In the genomic region with DNA sequence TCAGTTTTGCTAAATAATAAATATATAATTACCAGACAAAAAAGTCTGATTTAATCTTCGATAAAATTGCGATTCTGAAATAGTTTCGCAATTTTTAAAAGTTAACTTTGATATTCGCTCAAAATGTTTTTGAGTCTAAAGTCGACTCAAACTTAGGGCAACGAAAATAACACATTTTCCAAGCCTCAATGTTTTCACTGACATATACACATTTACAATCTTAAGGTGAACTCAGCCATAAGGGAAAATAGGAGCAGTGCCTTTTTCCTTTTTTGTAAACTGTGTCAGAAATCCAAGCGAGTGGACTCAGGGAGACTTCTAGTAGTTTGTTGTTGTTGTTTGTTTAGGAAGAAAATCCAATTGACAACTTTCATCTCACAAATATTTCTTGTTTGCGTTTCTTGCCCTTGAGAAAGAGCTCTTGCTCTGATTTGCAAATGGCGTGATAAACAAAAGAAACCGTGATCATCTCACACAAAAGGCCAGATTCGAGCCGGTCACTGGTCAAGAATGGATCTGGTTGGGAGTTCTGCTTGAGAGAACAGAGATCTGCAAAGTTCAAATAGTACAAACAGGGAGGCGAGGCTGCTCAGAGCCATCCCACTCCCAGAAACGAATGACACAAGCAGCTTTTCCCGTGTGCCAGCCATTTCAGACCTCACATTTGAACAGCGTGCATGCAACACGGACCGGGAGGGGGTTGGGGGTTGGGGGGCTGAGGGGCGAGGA, we compare ENCODE assay signal across 11 cellular contexts. TPM values are rescaled to one million over a fixed set of nuclear protein-coding genes. Genes with fewer than 3 reads are reported as not detected.
DNase-seq lines count a peak whose midpoint lies in the region; TF ChIP-seq lines count a peak whose summit lies in the region.
"Had no signal": no experiment of that assay in that cellular context is flagged by ENCODE, and none has a peak within 500 bp of the region (broad histone marks: within the 10 kb centered on the region; RNA-seq: fewer than 3 reads in every experiment).

No MANE protein-coding gene starts in this region.

- no peak overlapping the region for H2BK12ac ChIP-seq in neuronal stem cell (ENCODE audit: low read length)

- peaks cover 0 to 6% of the 10 kb centered on the region in 2 donors for H3K9me3 ChIP-seq in neuronal stem cell (replicated peaks in 1 of 2; ENCODE audit: control insufficient read depth in 2 of 2, insufficient read depth in 1 of 2, low read depth in 1 of 2, low read length in 2 of 2)

- no CpG with 5 or more reads among the region's 19 CpGs for WGBS in neuronal stem cell (ENCODE audit: extremely low coverage in 2 of 2, insufficient read length in 2 of 2, insufficient replicate concordance in 1 of 2), 2 donors

- H3K27ac ChIP-seq in dorsolateral prefrontal cortex (peak overlapping the region in 53 of 59 donors; percentile 2 to 93 (median 70)), neuronal stem cell (replicated peaks; ENCODE audit: low read length) (peak overlapping the region; percentile 76)

- H3K4ac ChIP-seq in neuronal stem cell (ENCODE audit: low read length) = no peak overlapping the region

- H3K4me2 ChIP-seq in neuronal stem cell (ENCODE audit: insufficient read depth, low read length, poor library complexity, severe bottlenecking) = no peak overlapping the region

- peak overlapping the region; percentile 20 to 72 (median 56) for H3K4me3 ChIP-seq in dorsolateral prefrontal cortex
- H3K4me3 ChIP-seq in neuronal stem cell (ENCODE audit: low read length in 2 of 2) = peak overlapping the region; percentile 79 to 99

- H2BK15ac ChIP-seq in neuronal stem cell (ENCODE audit: low read length) = no peak overlapping the region

- no peak overlapping the region for H3K23ac ChIP-seq in neuronal stem cell (ENCODE audit: low read depth, low read length, poor library complexity)

- H4K8ac ChIP-seq in neuronal stem cell (ENCODE audit: low read depth, low read length) = no peak overlapping the region

- intact Hi-C loops in dorsolateral prefrontal cortex (cut with DNase I) = loop anchor here in 1 of 2 donors (2.0 to 5.0 kb wide), 2 partner anchors 35 to 257 kb away; no protein-coding TSS in a partner anchor

- DNase-seq in DMS79 treated with DMSO at 0.1 percent for 48 hours (lab: John Stamatoyannopoulos, UW) (peak; percentile 38), DMS79 (lab: John Stamatoyannopoulos, UW) (no peak), NCI-H345 treated with DMSO at 0.1 percent for 48 hours (lab: John Stamatoyannopoulos, UW; ENCODE audit: unreplicated experiment) (peak; percentile 70), dorsolateral prefrontal cortex (no peak), neuronal stem cell (ENCODE audit: low spot score) (no peak), NCI-H2029 (lab: John Stamatoyannopoulos, UW) (no peak), GDM1 (lab: John Stamatoyannopoulos, UW) (no peak), cerebellar nuclear complex (lab: John Stamatoyannopoulos, UW) (no peak)
- DNase-seq: ACHN had no signal

- H3K27me3 ChIP-seq in dorsolateral prefrontal cortex (peaks cover 13 to 93% (median 81%) of the 10 kb centered on the region in 45 donors), neuronal stem cell (ENCODE audit: control insufficient read depth in 3 of 3, insufficient read depth in 3 of 3, low read depth in 1 of 3, low read length in 3 of 3) (no peaks in the 10 kb centered on the region)

- peaks cover 3 to 40% of the 10 kb centered on the region in 2 donors for H3K36me3 ChIP-seq in neuronal stem cell (replicated peaks in 1 of 2; ENCODE audit: control insufficient read depth in 2 of 2, insufficient read depth in 2 of 2, low read length in 2 of 2)

- no peak overlapping the region for H4K91ac ChIP-seq in neuronal stem cell (ENCODE audit: low read depth, low read length, poor library complexity)

- no peak for TF ChIP-seq CTCF in dorsolateral prefrontal cortex (IDR thresholded peaks at IDR 0.05 in 54 of 56, conservative IDR thresholded peaks at IDR 0.05 in 2 of 56; ENCODE audit: low read depth in 1 of 56, partially characterized antibody in 56 of 56)

- no peak overlapping the region for H3K14ac ChIP-seq in neuronal stem cell (ENCODE audit: low read length)

- H3K4me1 ChIP-seq in neuronal stem cell (ENCODE audit: control insufficient read depth in 2 of 2, insufficient read depth in 1 of 2, low read depth in 1 of 2, low read length in 2 of 2) = peaks cover 8 to 10% of the 10 kb centered on the region in 2 donors

- peaks cover 6% of the 10 kb centered on the region for H3K79me1 ChIP-seq in neuronal stem cell (ENCODE audit: low read depth, low read length)

- H2BK5ac ChIP-seq in neuronal stem cell (ENCODE audit: low read length) = peak overlapping the region; percentile 89

- peak overlapping the region; percentile 78 for H3K9ac ChIP-seq in neuronal stem cell (ENCODE audit: low read depth, low read length, poor library complexity)

- H2BK120ac ChIP-seq in neuronal stem cell (ENCODE audit: low read depth, low read length) = no peak overlapping the region

- H2AFZ ChIP-seq in neuronal stem cell (ENCODE audit: low read length) = no peak overlapping the region

- no peak overlapping the region for H2AK5ac ChIP-seq in neuronal stem cell (ENCODE audit: low read depth, low read length)

- no peak overlapping the region for H3K18ac ChIP-seq in neuronal stem cell (ENCODE audit: low read length)

RNA-seq across cellular contexts. Expression of a gene that starts 2.1 kb away (rescaled TPM):
- total RNA-seq in dorsolateral prefrontal cortex = 10 to 100 TPM in 76 of 120 experiments, 1 to 10 TPM in 44; 3.7 to 36.9 (median 10.7) TPM
- polyA plus RNA-seq in neuronal stem cell (2013, experiment 1 of 2) = 113 TPM
- polyA plus RNA-seq in neuronal stem cell (2013, experiment 2 of 2) = 117 TPM
- total RNA-seq: LHCN-M2; T-helper 1 cell treated with Interleukin-12 subunit alpha and Interleukin-12 subunit beta and Interleukin-4 antibody, amounts not matched to agents 30 ng/mL and 1 ng/mL, for 36 hours had no signal

Comparison
In these comparisons a context has a peak if more than half of its experiments do, and no peak if none do; other contexts are left out.
1. DNase-seq: peak in DMS79 treated with DMSO at 0.1 percent for 48 hours (single experiment) and NCI-H345 treated with DMSO at 0.1 percent for 48 hours (single experiment); none in DMS79 (single experiment), dorsolateral prefrontal cortex (0 of 10), neuronal stem cell (single experiment), NCI-H2029 (single experiment), GDM1 (single experiment) and cerebellar nuclear complex (0 of 2).